In genomic region chr7:149854611-149855367, GRCh38 we compare ENCODE assay signal across 8 cellular contexts. TPM values are rescaled to one million over a fixed set of nuclear protein-coding genes. Genes with fewer than 3 reads are reported as not detected.
DNase-seq lines count a peak whose midpoint lies in the region; ATAC-seq and TF ChIP-seq lines count a peak whose summit lies in the region.

No MANE protein-coding gene starts in this region.

- H3K36me3 Mint-ChIP-seq in activated T-cell treated with anti-CD3 and anti-CD28 coated beads, Interleukin-2, amount 50 U/mL, for 4 hours (ENCODE audit: insufficient read depth) = peaks cover 7% of the 10 kb centered on the region

- peaks cover 50% of the 10 kb centered on the region for H3K4me1 Mint-ChIP-seq in activated T-cell treated with anti-CD3 and anti-CD28 coated beads, Interleukin-2, amount 50 U/mL, for 4 hours (ENCODE audit: low read depth)

- H3K36me3 ChIP-seq in brain microvascular endothelial cell (replicated peaks) = no peaks in the 10 kb centered on the region
- H3K36me3 ChIP-seq in lower lobe of right lung = peaks cover 19% of the 10 kb centered on the region

- H3K27ac ChIP-seq in brain microvascular endothelial cell = peak overlapping the region; percentile 9
- H3K27ac ChIP-seq in lower lobe of right lung = no peak overlapping the region

- H3K9me3 Mint-ChIP-seq in activated T-cell treated with anti-CD3 and anti-CD28 coated beads, Interleukin-2, amount 50 U/mL, for 4 hours = no peaks in the 10 kb centered on the region

- no peak for DNase-seq in activated T-cell treated with anti-CD3 and anti-CD28 coated beads, Interleukin-2, amount 50 U/mL, for 4 hours
- no peak for DNase-seq in activated T-cell treated with anti-CD3 and anti-CD28 coated beads, Interleukin-2, amount 50 U/mL, for 1 hour
- DNase-seq in NCI-H345 (lab: John Stamatoyannopoulos, UW) (peak; percentile 95), brain microvascular endothelial cell (peak; percentile 21), lower lobe of right lung (peak; percentile 82)

- no peaks in the 10 kb centered on the region for H3K27me3 Mint-ChIP-seq in activated T-cell treated with anti-CD3 and anti-CD28 coated beads, Interleukin-2, amount 50 U/mL, for 4 hours (ENCODE audit: low read depth)

- ATAC-seq in activated T-cell treated with anti-CD3 and anti-CD28 coated beads, Interleukin-2, amount 50 U/mL, for 4 hours = peak; percentile 37 to 56
- peak; percentile 82 to 91 for ATAC-seq in lower lobe of right lung
- ATAC-seq in HG03457 (IDR thresholded peaks at IDR 0.05; ENCODE audit: unreplicated experiment) = no peak
- no peak for ATAC-seq in GM21786 (IDR thresholded peaks at IDR 0.05; ENCODE audit: unreplicated experiment)
- no peak for ATAC-seq in HG02885 (IDR thresholded peaks at IDR 0.05; ENCODE audit: poor library complexity, unreplicated experiment)

- H3K4me3 ChIP-seq in brain microvascular endothelial cell (ENCODE audit: low read depth, low read length) (no peak overlapping the region), lower lobe of right lung (no peak overlapping the region)

- H3K4me3 Mint-ChIP-seq in activated T-cell treated with anti-CD3 and anti-CD28 coated beads, Interleukin-2, amount 50 U/mL, for 4 hours = no peak overlapping the region

- intact Hi-C loops in lower lobe of right lung (cut with DNase I) = no loop called here

- no peak for TF ChIP-seq CTCF in brain microvascular endothelial cell (IDR thresholded peaks at IDR 0.05; ENCODE audit: low read depth, low read length, missing control alignments)
- TF ChIP-seq CTCF in lower lobe of right lung (IDR thresholded peaks at IDR 0.05) = no peak

- H3K27me3 ChIP-seq in brain microvascular endothelial cell (replicated peaks) = no peaks in the 10 kb centered on the region
- no peaks in the 10 kb centered on the region for H3K27me3 ChIP-seq in lower lobe of right lung (ENCODE audit: low read depth)

- in situ Hi-C loops in brain microvascular endothelial cell (cut with HindIII; ENCODE audit: low pct_ligation_motif_present, low sequenced_read_pairs) = no loop called here

- H3K9me3 ChIP-seq in lower lobe of right lung = no peaks in the 10 kb centered on the region

- peaks cover 4% of the 10 kb centered on the region for H3K4me1 ChIP-seq in lower lobe of right lung

RNA-seq across cellular contexts. Expression of gene ZNF862, which starts 16.6 kb away (rescaled TPM):
- total RNA-seq in activated T-cell treated with anti-CD3 and anti-CD28 coated beads, Interleukin-2, amount 50 U/mL, for 4 hours = 1 to 10 TPM; 5.4 to 9.4 (median 7.4) TPM
- total RNA-seq in lower lobe of right lung = 20.7 TPM

RNA-seq across cellular contexts. Expression of gene ATP6V0E2, which starts 19.0 kb away (rescaled TPM):
- total RNA-seq in activated T-cell treated with anti-CD3 and anti-CD28 coated beads, Interleukin-2, amount 50 U/mL, for 4 hours = 10 to 100 TPM; 36.8 to 43.2 (median 42.5) TPM
- total RNA-seq in lower lobe of right lung = 17.9 TPM

Comparison
In these comparisons a context has a peak if more than half of its experiments do, and no peak if none do; other contexts are left out.
1. ATAC-seq: peak in activated T-cell treated with anti-CD3 and anti-CD28 coated beads, Interleukin-2, amount 50 U/mL, for 4 hours (2 of 2) and lower lobe of right lung (2 of 2); none in HG03457 (single experiment), GM21786 (single experiment) and HG02885 (single experiment).
2. DNase-seq: peak in NCI-H345 (single experiment), brain microvascular endothelial cell (single experiment) and lower lobe of right lung (single experiment); none in activated T-cell treated with anti-CD3 and anti-CD28 coated beads, Interleukin-2, amount 50 U/mL, for 4 hours (single experiment) and activated T-cell treated with anti-CD3 and anti-CD28 coated beads, Interleukin-2, amount 50 U/mL, for 1 hour (single experiment).